ENCODE assay signal across 1 cellular context in genomic region chr19:47172666-47173455, GRCh38.
TF ChIP-seq lines count a peak whose summit lies in the region.

No MANE protein-coding gene starts in this region.

TF ChIP-seq in PFSK-1, 5 proteins besides CTCF, POLR2A, EP300 and RAD21:
- TF ChIP-seq FOXP2 (optimal IDR thresholded peaks at IDR 0.05; ENCODE audit: borderline replicate concordance, extremely low read depth, extremely low read length, insufficient read depth) (no peak), POLR2AphosphoS5 (IDR thresholded peaks at IDR 0.05; ENCODE audit: low read depth, low read length) (peak; percentile 35; the same call in 1 of the 2 replicates)
